Comparison of ENCODE assay signal across 26 cellular contexts in genomic region chr18:63528863-63529492, GRCh38. TPM values are rescaled to one million over a fixed set of nuclear protein-coding genes. Genes with fewer than 3 reads are reported as not detected.
"Had no signal": no experiment of that assay in that cellular context is flagged by ENCODE, and none has a peak within 500 bp of the region (broad histone marks: within the 10 kb centered on the region; RNA-seq: fewer than 3 reads in every experiment).

No MANE protein-coding gene starts in this region.

- H3K9me3 ChIP-seq: Peyer's patch, SJCRH30, SK-N-SH had no signal

- FAIRE-seq: K562 had no signal

- H3K4me1 ChIP-seq: Peyer's patch, SJCRH30 had no signal

- ATAC-seq: activated CD8-positive, alpha-beta T cell treated with anti-CD3 and anti-CD28 coated beads, Interleukin-2, amount 10 ng/mL, durations not matched to agents 7 days and 5 days; K562 had no signal

- H3K9me2 ChIP-seq: SK-N-SH had no signal

- H3K4me3 Mint-ChIP-seq: activated CD8-positive, alpha-beta T cell treated with anti-CD3 and anti-CD28 coated beads, Interleukin-2, amount 10 ng/mL, durations not matched to agents 7 days and 5 days; activated naive CD4-positive, alpha-beta T cell treated with anti-CD3 and anti-CD28 coated beads, Interleukin-2, amount 50 U/mL, for 24 hours; activated T-cell treated with anti-CD3 and anti-CD28 coated beads, Interleukin-2, amount 50 U/mL, for 24 hours; activated T-helper 1 cell treated with anti-CD3 and anti-CD28 coated beads, Interleukin-12 subunit alpha, Interleukin-12 subunit beta, Interleukin-2, Interleukin-4 antibody, amounts not matched to agents 30 ng/mL and 10 ng/mL and 1 ng/mL, durations not matched to agents 14 hours and 24 hours and 36 hours had no signal

- H3K9me3 Mint-ChIP-seq: activated naive CD4-positive, alpha-beta T cell treated with anti-CD3 and anti-CD28 coated beads, Interleukin-2, amount 50 U/mL, for 24 hours; activated T-cell treated with anti-CD3 and anti-CD28 coated beads, Interleukin-2, amount 50 U/mL, for 24 hours; activated T-helper 1 cell treated with anti-CD3 and anti-CD28 coated beads, Interleukin-12 subunit alpha, Interleukin-12 subunit beta, Interleukin-2, Interleukin-4 antibody, amounts not matched to agents 30 ng/mL and 10 ng/mL and 1 ng/mL, durations not matched to agents 14 hours and 24 hours and 36 hours had no signal

- H3K27me3 ChIP-seq: Peyer's patch, SJCRH30 had no signal

- H3K4me2 ChIP-seq: SK-N-SH had no signal

- H3K36me3 Mint-ChIP-seq: activated naive CD4-positive, alpha-beta T cell treated with anti-CD3 and anti-CD28 coated beads, Interleukin-2, amount 50 U/mL, for 24 hours had no signal

- DNase-seq: activated CD4-positive, alpha-beta T cell treated with anti-CD3 and anti-CD28 coated beads, Interleukin-2, amount 50 U/mL, for 1 hour; activated CD4-positive, CD25-positive, alpha-beta regulatory T cell; activated CD8-positive, alpha-beta T cell treated with anti-CD3 and anti-CD28 coated beads, Interleukin-2, amount 10 ng/mL, durations not matched to agents 7 days and 5 days; activated effector memory CD4-positive, alpha-beta T cell treated with Interleukin-2 at 50 U/mL for 16 hours; activated naive CD4-positive, alpha-beta T cell; activated T-cell treated with anti-CD3 and anti-CD28 coated beads, Interleukin-2, amount 50 U/mL, for 24 hours; cerebellar nuclear complex; Karpas-422; MM.1S; NCI-H1930; NCI-H446; NCI-H524; NCI-H774; NK-92 treated with Interleukin-12 subunit alpha and Interleukin-12 subunit beta, amount 100 ng/mL, for 24 hours; Peyer's patch; Right ventricle myocardium superior; SJCRH30; SK-N-SH; T-helper 1 cell had no signal

- H3K27ac ChIP-seq: Peyer's patch, RWPE1, SJCRH30, VCaP had no signal

- H3K4me3 ChIP-seq: K562, Peyer's patch, SJCRH30 had no signal

- H3K27ac Mint-ChIP-seq: activated CD8-positive, alpha-beta T cell treated with anti-CD3 and anti-CD28 coated beads, Interleukin-2, amount 10 ng/mL, durations not matched to agents 7 days and 5 days; activated naive CD4-positive, alpha-beta T cell treated with anti-CD3 and anti-CD28 coated beads, Interleukin-2, amount 50 U/mL, for 24 hours; activated T-cell treated with anti-CD3 and anti-CD28 coated beads, Interleukin-2, amount 50 U/mL, for 24 hours; activated T-helper 1 cell treated with anti-CD3 and anti-CD28 coated beads, Interleukin-12 subunit alpha, Interleukin-12 subunit beta, Interleukin-2, Interleukin-4 antibody, amounts not matched to agents 30 ng/mL and 10 ng/mL and 1 ng/mL, durations not matched to agents 14 hours and 24 hours and 36 hours had no signal

- H3K36me3 ChIP-seq: Peyer's patch, SJCRH30 had no signal

- H3K4me1 Mint-ChIP-seq: activated naive CD4-positive, alpha-beta T cell treated with anti-CD3 and anti-CD28 coated beads, Interleukin-2, amount 50 U/mL, for 24 hours had no signal

RNA-seq across cellular contexts. Expression of gene SERPINB12, which starts 13.2 kb away (rescaled TPM):
- total RNA-seq: activated CD8-positive, alpha-beta T cell treated with anti-CD3 and anti-CD28 coated beads, Interleukin-2, amount 10 ng/mL, durations not matched to agents 7 days and 5 days; activated T-helper 1 cell treated with anti-CD3 and anti-CD28 coated beads, Interleukin-12 subunit alpha, Interleukin-12 subunit beta, Interleukin-2, Interleukin-4 antibody, amounts not matched to agents 30 ng/mL and 10 ng/mL and 1 ng/mL, durations not matched to agents 14 hours and 24 hours and 36 hours; cardiac septum; K562; Peyer's patch; Right ventricle myocardium superior; SJCRH30; T-helper 2 cell treated with Interferon-gamma antibody and Interleukin-4, amounts not matched to agents 100 ng/mL and 5 ng/mL, for 36 hours had no signal
- polyA plus RNA-seq: K562, SK-N-SH had no signal

RNA-seq across cellular contexts. Expression of gene SERPINB5, which starts 52.2 kb away (rescaled TPM):
- total RNA-seq: activated CD8-positive, alpha-beta T cell treated with anti-CD3 and anti-CD28 coated beads, Interleukin-2, amount 10 ng/mL, durations not matched to agents 7 days and 5 days; activated T-helper 1 cell treated with anti-CD3 and anti-CD28 coated beads, Interleukin-12 subunit alpha, Interleukin-12 subunit beta, Interleukin-2, Interleukin-4 antibody, amounts not matched to agents 30 ng/mL and 10 ng/mL and 1 ng/mL, durations not matched to agents 14 hours and 24 hours and 36 hours; cardiac septum; Right ventricle myocardium superior; SJCRH30; T-helper 2 cell treated with Interferon-gamma antibody and Interleukin-4, amounts not matched to agents 100 ng/mL and 5 ng/mL, for 36 hours had no signal
- polyA plus RNA-seq: SK-N-SH had no signal

RNA-seq across cellular contexts. Expression of gene SERPINB13, which starts 58.2 kb away (rescaled TPM):
- total RNA-seq: activated CD8-positive, alpha-beta T cell treated with anti-CD3 and anti-CD28 coated beads, Interleukin-2, amount 10 ng/mL, durations not matched to agents 7 days and 5 days; activated T-helper 1 cell treated with anti-CD3 and anti-CD28 coated beads, Interleukin-12 subunit alpha, Interleukin-12 subunit beta, Interleukin-2, Interleukin-4 antibody, amounts not matched to agents 30 ng/mL and 10 ng/mL and 1 ng/mL, durations not matched to agents 14 hours and 24 hours and 36 hours; cardiac septum; K562; Peyer's patch; Right ventricle myocardium superior; SJCRH30; T-helper 2 cell treated with Interferon-gamma antibody and Interleukin-4, amounts not matched to agents 100 ng/mL and 5 ng/mL, for 36 hours had no signal
- polyA plus RNA-seq: K562, SK-N-SH had no signal
